ENCODE assay signal across 8 cellular contexts in genomic region chr7:1473864-1474512, GRCh38. TPM values are rescaled to one million over a fixed set of nuclear protein-coding genes. Genes with fewer than 3 reads are reported as not detected.
DNase-seq lines count a peak whose midpoint lies in the region; ATAC-seq and TF ChIP-seq lines count a peak whose summit lies in the region.

No MANE protein-coding gene starts in this region.

- no peak overlapping the region for H3K4me3 Mint-ChIP-seq in glutamatergic neuron (ENCODE audit: unreplicated experiment)

- no peaks in the 10 kb centered on the region for H3K27me3 ChIP-seq in upper lobe of right lung

- H3K36me3 ChIP-seq in upper lobe of right lung: peaks cover 66% of the 10 kb centered on the region

- H3K27ac Mint-ChIP-seq in activated naive CD4-positive, alpha-beta T cell treated with anti-CD3 and anti-CD28 coated beads, Interleukin-2, amount 50 U/mL, for 72 hours: peak overlapping the region in 1 of 2 donors; percentile 49
- no peak overlapping the region for H3K27ac Mint-ChIP-seq in glutamatergic neuron (ENCODE audit: unreplicated experiment)

- peak; percentile 96 for DNase-seq in 8988T
- peak; percentile 2 for DNase-seq in NCI-H1436 treated with DMSO at 0.1 percent for 48 hours (lab: John Stamatoyannopoulos, UW)
- DNase-seq in SW 1271 (lab: John Stamatoyannopoulos, UW): peak; percentile 33 to 71
- DNase-seq in activated naive CD4-positive, alpha-beta T cell treated with anti-CD3 and anti-CD28 coated beads, Interleukin-2, amount 50 U/mL, for 72 hours (ENCODE audit: low spot score in 2 of 2): peak; percentile 80 to 87
- peak; percentile 96 for DNase-seq in glutamatergic neuron
- peak; percentile 75 to 98 (median 90) for DNase-seq in posterior cingulate gyrus
- DNase-seq in upper lobe of right lung: peak; percentile 93

- intact Hi-C loops in posterior cingulate gyrus (cut with DNase I) (loop anchor here (2.0 to 10.0 kb wide), 3 partner anchors 42 to 279 kb away; no protein-coding TSS in a partner anchor), upper lobe of right lung (cut with DNase I) (loop anchor here (5.0 kb wide), 1 partner anchor 252 kb away; no protein-coding TSS in a partner anchor)

- no peaks in the 10 kb centered on the region for H3K9me3 Mint-ChIP-seq in activated naive CD4-positive, alpha-beta T cell treated with anti-CD3 and anti-CD28 coated beads, Interleukin-2, amount 50 U/mL, for 72 hours
- H3K9me3 Mint-ChIP-seq in glutamatergic neuron (ENCODE audit: unreplicated experiment): peaks cover 2% of the 10 kb centered on the region

- no peaks in the 10 kb centered on the region for H3K9me3 ChIP-seq in upper lobe of right lung

- no peaks in the 10 kb centered on the region for H3K4me1 Mint-ChIP-seq in glutamatergic neuron (ENCODE audit: low read depth, unreplicated experiment)

- peaks cover 4% of the 10 kb centered on the region for H3K4me1 ChIP-seq in upper lobe of right lung

- no peaks in the 10 kb centered on the region for H3K36me3 Mint-ChIP-seq in activated naive CD4-positive, alpha-beta T cell treated with anti-CD3 and anti-CD28 coated beads, Interleukin-2, amount 50 U/mL, for 72 hours
- no peaks in the 10 kb centered on the region for H3K36me3 Mint-ChIP-seq in glutamatergic neuron (ENCODE audit: unreplicated experiment)

- no peaks in the 10 kb centered on the region for H3K27me3 Mint-ChIP-seq in glutamatergic neuron (ENCODE audit: unreplicated experiment)

- TF ChIP-seq CTCF in glutamatergic neuron (IDR thresholded peaks at IDR 0.05; ENCODE audit: partially characterized antibody, unreplicated experiment): peak; percentile 98
- TF ChIP-seq CTCF in upper lobe of right lung (IDR thresholded peaks at IDR 0.05): peak; percentile 94

- H3K4me3 ChIP-seq in upper lobe of right lung: no peak overlapping the region

- ATAC-seq in GM19023 (IDR thresholded peaks at IDR 0.05; ENCODE audit: unreplicated experiment) (peak; percentile 46), upper lobe of right lung (peak; percentile 85)
- ATAC-seq in activated naive CD4-positive, alpha-beta T cell treated with anti-CD3 and anti-CD28 coated beads, Interleukin-2, amount 50 U/mL, for 72 hours: peak; percentile 76 to 83

- no peak overlapping the region for H3K27ac ChIP-seq in upper lobe of right lung

RNA-seq across cellular contexts. Expression of gene MICALL2, which starts 14.7 kb away (rescaled TPM):
- total RNA-seq in activated naive CD4-positive, alpha-beta T cell treated with anti-CD3 and anti-CD28 coated beads, Interleukin-2, amount 50 U/mL, for 72 hours: 1 to 10 TPM; 1.4 to 9.1 TPM
- total RNA-seq in glutamatergic neuron (ENCODE audit: unreplicated experiment) (28.0 TPM), upper lobe of right lung (37.6 TPM)

RNA-seq across cellular contexts. Expression of gene INTS1, which starts 30.2 kb away (rescaled TPM):
- total RNA-seq in activated naive CD4-positive, alpha-beta T cell treated with anti-CD3 and anti-CD28 coated beads, Interleukin-2, amount 50 U/mL, for 72 hours: 10 to 100 TPM; 84.6 to 85.0 TPM
- total RNA-seq in glutamatergic neuron (ENCODE audit: unreplicated experiment): 108 TPM
- total RNA-seq in upper lobe of right lung: 49.2 TPM

RNA-seq across cellular contexts. Expression of gene MAFK, which starts 56.5 kb away (rescaled TPM):
- 10 to 100 TPM; 34.1 to 37.3 TPM for total RNA-seq in activated naive CD4-positive, alpha-beta T cell treated with anti-CD3 and anti-CD28 coated beads, Interleukin-2, amount 50 U/mL, for 72 hours
- 10.5 TPM for total RNA-seq in glutamatergic neuron (ENCODE audit: unreplicated experiment)
- total RNA-seq in upper lobe of right lung: 64.8 TPM

Comparison
In these comparisons a context has a peak if more than half of its experiments do, and no peak if none do; other contexts are left out.
1. DNase-seq: peak in every context shown above with its lines; median percentile 96 in 8988T; 96 in glutamatergic neuron; 93 in upper lobe of right lung; 90 in posterior cingulate gyrus; 84 in activated naive CD4-positive, alpha-beta T cell treated with anti-CD3 and anti-CD28 coated beads, Interleukin-2, amount 50 U/mL, for 72 hours; 52 in SW 1271; 2 in NCI-H1436 treated with DMSO at 0.1 percent for 48 hours.